Comparison of ENCODE assay signal across 24 cellular contexts in genomic region chr3:25511972-25512721, GRCh38.
"Had no signal": no experiment of that assay in that cellular context is flagged by ENCODE, and none has a peak within 500 bp of the region (broad histone marks: within the 10 kb centered on the region; RNA-seq: fewer than 3 reads in every experiment).

No MANE protein-coding gene starts in this region.

- H3K27ac ChIP-seq: Peyer's patch, RWPE1 had no signal

- H3K36me3 ChIP-seq: Peyer's patch had no signal

- DNase-seq: activated B cell treated with CpG ODN at 0.5 μM for 24 hours; activated CD4-positive, alpha-beta T cell treated with anti-CD3 and anti-CD28 coated beads for 1 hour; activated CD4-positive, alpha-beta T cell treated with anti-CD3 and anti-CD28 coated beads, Interleukin-2, amount 10 ng/mL, durations not matched to agents 24 days and 14 days; activated CD4-positive, alpha-beta T cell treated with anti-CD3 and anti-CD28 coated beads, Interleukin-2, amount 50 U/mL, for 48 hours; activated CD8-positive, alpha-beta memory T cell treated with anti-CD3 and anti-CD28 coated beads for 24 hours; activated gamma-delta T cell; activated naive CD4-positive, alpha-beta T cell treated with anti-CD3 and anti-CD28 coated beads for 36 hours; activated T-cell treated with anti-CD3 and anti-CD28 coated beads for 4 hours; activated T-cell treated with anti-CD3 and anti-CD28 coated beads, Interleukin-2, amount 50 U/mL, for 48 hours; amygdala; IMR-90; Kasumi-1; KBM-7; NCI-H1105 treated with DMSO at 0.1 percent for 48 hours; NCI-H1436 treated with DMSO at 0.1 percent for 48 hours; NCI-H187; NCI-H2081; NCI-H446; NCI-H524; Peyer's patch; SHP77 treated with DMSO at 0.1 percent for 48 hours; T1000 had no signal

- H3K9me3 ChIP-seq: Peyer's patch had no signal

- ATAC-seq: activated T-helper 17 cell treated with anti-CD3 and anti-CD28 coated beads, Interleukin-2, amount 50 U/mL, for 72 hours had no signal

- H3K4me1 ChIP-seq: Peyer's patch had no signal

- H3K4me3 ChIP-seq: Peyer's patch had no signal

- H3K27me3 ChIP-seq: Peyer's patch had no signal
